20 cellular contexts compared by ENCODE assay signal in genomic region chr4:2104556-2105345, GRCh38. TPM values are rescaled to one million over a fixed set of nuclear protein-coding genes. Genes with fewer than 3 reads are reported as not detected.
DNase-seq lines count a peak whose midpoint lies in the region; ATAC-seq, FAIRE-seq and TF ChIP-seq lines count a peak whose summit lies in the region.
"Had no signal": no experiment of that assay in that cellular context is flagged by ENCODE, and none has a peak within 500 bp of the region (broad histone marks: within the 10 kb centered on the region; RNA-seq: fewer than 3 reads in every experiment).

No MANE protein-coding gene starts in this region.

- H3K4me2 ChIP-seq in GM12878 (ENCODE audit: control insufficient read depth, insufficient read depth) (peak overlapping the region; percentile 43; the same call in 1 of the 2 replicates), neuronal stem cell (ENCODE audit: insufficient read depth, low read length, poor library complexity, severe bottlenecking) (no peak overlapping the region)
- H3K4me2 ChIP-seq: A549 had no signal

- no peaks in the 10 kb centered on the region for H3K36me3 ChIP-seq in GM12878 (ENCODE audit: control insufficient read depth in 2 of 2, insufficient read depth in 2 of 2, low read length in 1 of 2)
- no peaks in the 10 kb centered on the region for H3K36me3 ChIP-seq in neuronal stem cell (replicated peaks in 1 of 2; ENCODE audit: control insufficient read depth in 2 of 2, insufficient read depth in 2 of 2, low read length in 2 of 2)
- no peaks in the 10 kb centered on the region for H3K36me3 ChIP-seq in adrenal gland (replicated peaks in 1 of 2)
- H3K36me3 ChIP-seq: HAP-1 had no signal

- TF ChIP-seq EP300 in GM12878 (IDR thresholded peaks at IDR 0.05; ENCODE audit: borderline replicate concordance in 1 of 2, control insufficient read depth in 1 of 2, low read depth in 2 of 2, low read length in 2 of 2) = no peak

- no peak overlapping the region for H2BK120ac ChIP-seq in neuronal stem cell (ENCODE audit: low read depth, low read length)

- no peak overlapping the region for H2AFZ ChIP-seq in GM12878 (ENCODE audit: control insufficient read depth, low read depth, low read length)
- H2AFZ ChIP-seq in neuronal stem cell (ENCODE audit: low read length) = no peak overlapping the region
- H2AFZ ChIP-seq: GM23248 had no signal

- intact Hi-C loops in activated CD4-positive, alpha-beta T cell treated with anti-CD3 and anti-CD28 coated beads, Interleukin-2, amount 10 ng/mL, durations not matched to agents 24 days and 14 days (cut with micrococcal nuclease) = no loop called here
- intact Hi-C loops in GM12878 (cut with micrococcal nuclease; ENCODE audit: unreplicated experiment) = no loop called here
- intact Hi-C loops in adrenal gland (cut with DNase I) = no loop called here

- SMC1A ChIA-PET in GM12878 (lab: Charles Lee; ENCODE audit: uncharacterized antibody, unreplicated experiment) = no interaction called here

- no peak overlapping the region for H2AK5ac ChIP-seq in neuronal stem cell (ENCODE audit: low read depth, low read length)

- H3K4me1 ChIP-seq in GM12878 (ENCODE audit: control insufficient read depth, insufficient read depth, low read length) = peaks cover 8% of the 10 kb centered on the region
- H3K4me1 ChIP-seq in neuronal stem cell (ENCODE audit: control insufficient read depth in 2 of 2, insufficient read depth in 1 of 2, low read depth in 1 of 2, low read length in 2 of 2) = no peaks in the 10 kb centered on the region
- H3K4me1 ChIP-seq in adrenal gland (replicated peaks in 1 of 2) = no peaks in the 10 kb centered on the region
- H3K4me1 ChIP-seq: A549, HAP-1 had no signal

- H3K23ac ChIP-seq in neuronal stem cell (ENCODE audit: low read depth, low read length, poor library complexity) = no peak overlapping the region

- H3K27me3 Mint-ChIP-seq in activated CD4-positive, alpha-beta T cell treated with anti-CD3 and anti-CD28 coated beads, Interleukin-2, amount 10 ng/mL, durations not matched to agents 24 days and 14 days = peaks cover 16% of the 10 kb centered on the region

- H2BK5ac ChIP-seq in neuronal stem cell (ENCODE audit: low read length) = no peak overlapping the region

- H2BK12ac ChIP-seq in neuronal stem cell (ENCODE audit: low read length) = no peak overlapping the region

- no TSS peak for BruUV-seq in GM12878 (replicated peaks; lab: Mats Ljungman, UMichigan)

- TF ChIP-seq CTCF in GM12878 (IDR thresholded peaks at IDR 0.05 in 2 of 3, conservative IDR thresholded peaks at IDR 0.05 in 1 of 3; ENCODE audit: control insufficient read depth in 2 of 3, extremely low read depth in 1 of 3, insufficient read depth in 1 of 3, low read depth in 3 of 3, low read length in 3 of 3) (no peak), adrenal gland (IDR thresholded peaks at IDR 0.05) (no peak)

- in situ Hi-C loops in GM12878 (cut with MboI) = no loop called here

- no peak overlapping the region for H4K91ac ChIP-seq in neuronal stem cell (ENCODE audit: low read depth, low read length, poor library complexity)

- no peak for TF ChIP-seq POLR2A in GM12878 (IDR thresholded peaks at IDR 0.05; ENCODE audit: low read depth, low read length)
- TF ChIP-seq POLR2A in adrenal gland (IDR thresholded peaks at IDR 0.05) = no peak

- no peak overlapping the region for H3K4me3 Mint-ChIP-seq in activated CD4-positive, alpha-beta T cell treated with anti-CD3 and anti-CD28 coated beads, Interleukin-2, amount 10 ng/mL, durations not matched to agents 24 days and 14 days
- H3K4me3 Mint-ChIP-seq: CD4-positive, alpha-beta T cell had no signal

- CTCF ChIA-PET in GM12878 (lab: Yijun Ruan, JAX) = no interaction called here

- RAD21 ChIA-PET in GM12878 (lab: Charles Lee; ENCODE audit: unreplicated experiment) = no interaction called here

- H3K14ac ChIP-seq in neuronal stem cell (ENCODE audit: low read length) = no peak overlapping the region

- peaks cover 6% of the 10 kb centered on the region for H3K36me3 Mint-ChIP-seq in activated CD4-positive, alpha-beta T cell treated with anti-CD3 and anti-CD28 coated beads, Interleukin-2, amount 10 ng/mL, durations not matched to agents 24 days and 14 days (ENCODE audit: low read depth)

- no peaks in the 10 kb centered on the region for H3K79me1 ChIP-seq in neuronal stem cell (ENCODE audit: low read depth, low read length)

- no peaks in the 10 kb centered on the region for H3K79me2 ChIP-seq in GM12878 (ENCODE audit: control insufficient read depth, insufficient read depth, low read length)

- H3K27ac Mint-ChIP-seq in activated CD4-positive, alpha-beta T cell treated with anti-CD3 and anti-CD28 coated beads, Interleukin-2, amount 10 ng/mL, durations not matched to agents 24 days and 14 days = no peak overlapping the region
- H3K27ac Mint-ChIP-seq: CD4-positive, alpha-beta T cell; IgD-negative memory B cell had no signal

- H4K8ac ChIP-seq in neuronal stem cell (ENCODE audit: low read depth, low read length) = no peak overlapping the region

- peaks cover 13% of the 10 kb centered on the region for H3K9me3 Mint-ChIP-seq in activated CD4-positive, alpha-beta T cell treated with anti-CD3 and anti-CD28 coated beads, Interleukin-2, amount 10 ng/mL, durations not matched to agents 24 days and 14 days

- 39% methylated on average over 9 of the region's 9 CpGs for WGBS in GM12878 (ENCODE audit: insufficient coverage, insufficient replicate concordance, low lambda C conversion rate, missing lambda C conversion rate)
- WGBS in neuronal stem cell (ENCODE audit: extremely low coverage in 2 of 2, insufficient read length in 2 of 2, insufficient replicate concordance in 1 of 2), 2 donors = no CpG with 5 or more reads among the region's 9 CpGs
- 72 to 77% (median 74%) methylated on average over 8 to 9 of the region's 9 CpGs for WGBS in adrenal gland, 4 donors

- POLR2A ChIA-PET in GM12878 (lab: Charles Lee) = no interaction called here

- H3K4me1 Mint-ChIP-seq in activated CD4-positive, alpha-beta T cell treated with anti-CD3 and anti-CD28 coated beads, Interleukin-2, amount 10 ng/mL, durations not matched to agents 24 days and 14 days = peaks cover 6% of the 10 kb centered on the region

- no peak overlapping the region for H3K4ac ChIP-seq in neuronal stem cell (ENCODE audit: low read length)

- peak overlapping the region; percentile 24 for H3K18ac ChIP-seq in neuronal stem cell (ENCODE audit: low read length)

- H3K27ac ChIP-seq in GM12878 (ENCODE audit: control insufficient read depth, insufficient read depth) (no peak overlapping the region), neuronal stem cell (replicated peaks; ENCODE audit: low read length) (no peak overlapping the region), adrenal gland (no peak overlapping the region)
- H3K27ac ChIP-seq: 22Rv1, A549, C4-2B, GM23248, HL-60 had no signal

- no peak for TF ChIP-seq RAD21 in GM12878 (IDR thresholded peaks at IDR 0.05; ENCODE audit: insufficient read depth, low read depth, low read length)

- peak; percentile 27 for DNase-seq in activated CD4-positive, alpha-beta T cell treated with anti-CD3 and anti-CD28 coated beads, Interleukin-2, amount 10 ng/mL, durations not matched to agents 24 days and 14 days
- DNase-seq in activated CD4-positive, alpha-beta T cell treated with anti-CD3 and anti-CD28 coated beads, Interleukin-2, amount 50 U/mL, for 48 hours = no peak
- DNase-seq in GM12878 (ENCODE audit: low read depth, low spot score) (no peak), neuronal stem cell (ENCODE audit: low spot score) (no peak), adrenal gland (no peak), DMS79 (lab: John Stamatoyannopoulos, UW) (no peak)
- DNase-seq: AML-193; CD4-positive, alpha-beta T cell; DMS153; DMS79 treated with DMSO at 0.1 percent for 48 hours; GF-D8 had no signal

- H4K20me1 ChIP-seq in GM12878 (ENCODE audit: control insufficient read depth, insufficient read depth) = no peaks in the 10 kb centered on the region

- H3K4me3 ChIP-seq in GM12878 (no peak overlapping the region), neuronal stem cell (ENCODE audit: low read length in 2 of 2) (peak overlapping the region in 1 of 2 donors; percentile 39), adrenal gland (no peak overlapping the region)
- H3K4me3 ChIP-seq: A549, GM23248, HAP-1 had no signal

- H2BK15ac ChIP-seq in neuronal stem cell (ENCODE audit: low read length) = no peak overlapping the region

- no peaks in the 10 kb centered on the region; a peak in 1 of 4 replicates for H3K27me3 ChIP-seq in GM12878 (replicated peaks in 1 of 2; ENCODE audit: control insufficient read depth in 2 of 2, insufficient read depth in 2 of 2, low read length in 1 of 2)
- peaks cover 0 to 16% (median 4%) of the 10 kb centered on the region in 3 experiments for H3K27me3 ChIP-seq in neuronal stem cell (ENCODE audit: control insufficient read depth in 3 of 3, insufficient read depth in 3 of 3, low read depth in 1 of 3, low read length in 3 of 3)
- no peaks in the 10 kb centered on the region for H3K27me3 ChIP-seq in adrenal gland

- ATAC-seq in GM12878 (peak; percentile 57), GM18861 (IDR thresholded peaks at IDR 0.05; ENCODE audit: unreplicated experiment) (no peak), HG02623 (IDR thresholded peaks at IDR 0.05; ENCODE audit: unreplicated experiment) (no peak)
- ATAC-seq: A549 had no signal

- FAIRE-seq in GM12878 (lab: Jason Lieb, UNC) = no peak
- FAIRE-seq: A549 had no signal

- H3K9me3 ChIP-seq in GM12878 (replicated peaks; ENCODE audit: control insufficient read depth, insufficient read depth, low read length) = peaks cover 22% of the 10 kb centered on the region
- H3K9me3 ChIP-seq in neuronal stem cell (replicated peaks in 1 of 2; ENCODE audit: control insufficient read depth in 2 of 2, insufficient read depth in 1 of 2, low read depth in 1 of 2, low read length in 2 of 2) = peaks cover 13 to 24% of the 10 kb centered on the region in 2 donors
- peaks cover 0 to 16% (median 9%) of the 10 kb centered on the region in 3 donors for H3K9me3 ChIP-seq in adrenal gland (replicated peaks in 1 of 3)

- H3K9ac ChIP-seq in GM12878 (ENCODE audit: control insufficient read depth, insufficient read depth, low read length) (no peak overlapping the region), neuronal stem cell (ENCODE audit: low read depth, low read length, poor library complexity) (peak overlapping the region; percentile 24)
- H3K9ac ChIP-seq: GM23248 had no signal

RNA-seq across cellular contexts. Expression of gene NAT8L, which starts 45.6 kb away (rescaled TPM):
- total RNA-seq in activated CD4-positive, alpha-beta T cell treated with anti-CD3 and anti-CD28 coated beads, Interleukin-2, amount 10 ng/mL, durations not matched to agents 24 days and 14 days = 7.3 and 7.7 TPM in 2 replicates
- total RNA-seq in GM12878 (2013; cell fraction: nucleolus; rRNA removed) = 0.21 TPM in 1 of 2 replicates, not detected in the other
- under 0.01 and 0.11 TPM in 2 replicates for total RNA-seq in GM12878 (2014; rRNA removed)
- not detected in 2 replicates for total RNA-seq in GM12878 (2014; rRNA removed; fragmentation: Illumina TruSeq; extraction: Trizol)
- 0.19 and 0.31 TPM in 2 replicates for total RNA-seq in GM12878 (2021)
- 0.12 TPM for polyA plus RNA-seq in GM12878 (2011; ENCODE audit: low read depth)
- 0.09 and 0.14 TPM in 2 replicates for polyA plus RNA-seq in GM12878 (2011; rRNA removed)
- polyA plus RNA-seq in GM12878 (2011; cell fraction: cytosol; rRNA removed) = 0.18 and 0.23 TPM in 2 replicates
- 0.57 and 0.59 TPM in 2 replicates for polyA plus RNA-seq in GM12878 (2011; cell fraction: nucleus; rRNA removed)
- 0.14 and 0.20 TPM in 2 replicates for polyA plus RNA-seq in GM12878 (2012)
- 0.01 and 0.03 TPM in 2 replicates for polyA plus RNA-seq in GM12878 (2014; fragmentation: Illumina TruSeq; extraction: Trizol)
- polyA plus RNA-seq in GM12878 (2014; fragmentation: Nextera tagmentation; extraction: Ambion mirVana) = not detected
- polyA plus RNA-seq in GM12878 (2014; rRNA removed) = 0.08 and 0.10 TPM in 2 replicates
- polyA plus RNA-seq in GM12878 (2016; fragmentation: Nextera tagmentation; extraction: Ambion mirVana) = not detected
- polyA minus RNA-seq in GM12878 (2011; rRNA and poly(A)+ RNA removed) = 0.46 and 3.9 TPM in 2 replicates
- polyA minus RNA-seq in GM12878 (2011; cell fraction: cytosol; rRNA and poly(A)+ RNA removed) = 0.21 TPM in 1 of 2 replicates, not detected in the other
- 0.12 and 0.19 TPM in 2 replicates for polyA minus RNA-seq in GM12878 (2011; cell fraction: nucleus; rRNA and poly(A)+ RNA removed)
- polyA plus RNA-seq in neuronal stem cell (2013, experiment 1 of 2) = 5.1 TPM
- 5.2 TPM for polyA plus RNA-seq in neuronal stem cell (2013, experiment 2 of 2)
- total RNA-seq in adrenal gland = 1 to 10 TPM in 2 of 8 donors, under 1 TPM in 6; 0.18 to 1.6 (median 0.55) TPM
- polyA plus RNA-seq in adrenal gland = 1 to 10 TPM in 1 of 3 donors, under 1 TPM in 2; 0.18 to 1.3 (median 0.40) TPM
- total RNA-seq: CD4-positive, alpha-beta T cell; GM23248 had no signal
- polyA plus RNA-seq: IgD-negative memory B cell had no signal
